In the genomic region with DNA sequence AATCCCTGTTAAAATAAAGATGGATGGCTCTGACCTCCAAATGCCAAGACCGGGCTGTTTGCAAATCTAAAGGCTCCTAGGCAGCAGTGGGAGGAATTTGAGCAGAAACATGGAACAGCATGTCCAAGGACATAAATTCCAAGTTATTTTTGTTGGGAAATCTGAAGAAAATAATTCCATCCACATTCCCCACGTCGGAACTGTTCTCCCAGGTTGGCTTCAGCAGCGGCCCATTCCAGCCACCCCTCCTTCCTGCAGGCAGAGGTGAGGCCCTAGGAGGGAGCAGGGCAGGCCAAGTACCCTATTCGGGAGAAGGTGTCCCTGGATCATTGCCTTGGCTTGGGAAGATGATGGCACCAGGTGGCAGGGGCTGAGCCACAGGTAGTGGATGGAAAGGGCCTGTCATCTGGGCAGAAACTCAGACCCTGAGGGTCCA, we compare ENCODE assay signal across 23 cellular contexts.
DNase-seq lines count a peak whose midpoint lies in the region; ATAC-seq and TF ChIP-seq lines count a peak whose summit lies in the region.
"Had no signal": no experiment of that assay in that cellular context is flagged by ENCODE, and none has a peak within 500 bp of the region (broad histone marks: within the 10 kb centered on the region; RNA-seq: fewer than 3 reads in every experiment).

No MANE protein-coding gene starts in this region.

- ATAC-seq in heart right ventricle (no peak), left cardiac atrium (no peak), gastroesophageal sphincter (peak; percentile 84), upper lobe of left lung (ENCODE audit: low FRiP score in 2 of 2) (no peak), HG03280 (IDR thresholded peaks at IDR 0.05; ENCODE audit: unreplicated experiment) (no peak)
- ATAC-seq: foreskin keratinocyte; stimulated activated naive CD8-positive, alpha-beta T cell treated with anti-CD3 and anti-CD28 coated beads, Interleukin-15, Interleukin-2, amounts not matched to agents 100 U/mL and 50 U/mL, for 24 hours had no signal

- no peak for TF ChIP-seq CTCF in heart right ventricle (IDR thresholded peaks at IDR 0.05)
- TF ChIP-seq CTCF in gastroesophageal sphincter (IDR thresholded peaks at IDR 0.05), result peak in 1 of 4 experiments; percentile 3
- no peak for TF ChIP-seq CTCF in neutrophil (IDR thresholded peaks at IDR 0.05)
- no peak for TF ChIP-seq CTCF in upper lobe of left lung (IDR thresholded peaks at IDR 0.05)

- TF ChIP-seq POLR2A in gastroesophageal sphincter (IDR thresholded peaks at IDR 0.05) (no peak), upper lobe of left lung (IDR thresholded peaks at IDR 0.05) (no peak)

- WGBS in heart right ventricle, 2 donors, result 56 to 62% methylated on average over 5 of the region's 5 CpGs
- WGBS in gastroesophageal sphincter (ENCODE audit: low coverage in 1 of 2), 2 donors, result 4 to 41% methylated on average over 4 to 5 of the region's 5 CpGs
- 89 to 90% methylated on average over 5 of the region's 5 CpGs for WGBS in upper lobe of left lung, 2 donors

- H3K4me1 ChIP-seq in heart right ventricle, result peaks cover 5 to 50% (median 27%) of the 10 kb centered on the region in 9 donors
- peaks cover 6 to 89% (median 32%) of the 10 kb centered on the region in 3 donors for H3K4me1 ChIP-seq in gastroesophageal sphincter
- peaks cover 53 to 66% of the 10 kb centered on the region in 2 experiments for H3K4me1 ChIP-seq in neutrophil (ENCODE audit: control insufficient read depth in 1 of 2, insufficient read depth in 1 of 2, low read depth in 1 of 2, low read length in 1 of 2)
- H3K4me1 ChIP-seq in upper lobe of left lung, result peaks cover 0 to 16% (median 8%) of the 10 kb centered on the region in 4 donors
- H3K4me1 ChIP-seq: foreskin keratinocyte had no signal

- H3K27me3 ChIP-seq in heart right ventricle (no peaks in the 10 kb centered on the region), gastroesophageal sphincter (no peaks in the 10 kb centered on the region), neutrophil (no peaks in the 10 kb centered on the region), upper lobe of left lung (no peaks in the 10 kb centered on the region), H7 (ENCODE audit: control insufficient read depth, insufficient read depth, low read length) (no peaks in the 10 kb centered on the region)
- H3K27me3 ChIP-seq: neural progenitor cell, vagina had no signal

- TF ChIP-seq EP300 in gastroesophageal sphincter (IDR thresholded peaks at IDR 0.05) (peak; percentile 83), upper lobe of left lung (IDR thresholded peaks at IDR 0.05) (peak in 1 of 4 donors; percentile 65)

- H3K27ac ChIP-seq in heart right ventricle, result peak overlapping the region in 9 of 10 donors; percentile 62 to 87 (median 83)
- H3K27ac ChIP-seq in gastroesophageal sphincter, result peak overlapping the region; percentile 88 to 93 (median 91)
- H3K27ac ChIP-seq in neutrophil, result peak overlapping the region; percentile 73
- H3K27ac ChIP-seq in upper lobe of left lung, result peak overlapping the region; percentile 68 to 75 (median 70)
- H3K27ac ChIP-seq: epithelial cell of prostate, foreskin keratinocyte, GM23248, neural progenitor cell, RWPE1 had no signal

- intact Hi-C loops in heart right ventricle (cut with DNase I), result loop anchor here in 4 of 10 donors (5.0 to 10.0 kb wide), 5 partner anchors 245 to 355 kb away; a partner anchor contains a TSS
- intact Hi-C loops in left cardiac atrium (cut with DNase I), result loop anchor here in 1 of 2 donors (5.0 kb wide), 1 partner anchor 483 kb away; no protein-coding TSS in a partner anchor

- DNase-seq in heart right ventricle, result no peak
- DNase-seq in left cardiac atrium, result no peak
- DNase-seq in upper lobe of left lung, result no peak
- DNase-seq in GM19240 (ENCODE audit: insufficient read length, low spot score), result no peak
- DNase-seq in H7, result no peak
- DNase-seq: activated CD4-positive, alpha-beta memory T cell treated with anti-CD3 and anti-CD28 coated beads, Interleukin-2, amount 10 ng/mL, durations not matched to agents 7 days and 5 days; activated CD4-positive, CD25-positive, alpha-beta regulatory T cell; activated naive CD4-positive, alpha-beta T cell treated with anti-CD3 and anti-CD28 coated beads, Interleukin-2, amount 50 U/mL, for 16 hours; activated T-cell treated with anti-CD3 and anti-CD28 coated beads, Interleukin-2, amount 50 U/mL, for 24 hours; C1 segment of cervical spinal cord; cerebellar nuclear complex; foreskin keratinocyte; GM23248; NCI-H1694 treated with DMSO at 0.1 percent for 48 hours; stimulated activated CD4-positive, alpha-beta T cell treated with anti-CD3 and anti-CD28 coated beads, Interleukin-4, amount 100 ng/mL, for 4 hours; stimulated activated naive CD8-positive, alpha-beta T cell treated with anti-CD3 and anti-CD28 coated beads, Interleukin-15, Interleukin-2, amounts not matched to agents 100 U/mL and 50 U/mL, for 24 hours had no signal

- H3K4me3 ChIP-seq in heart right ventricle, result no peak overlapping the region
- no peak overlapping the region for H3K4me3 ChIP-seq in gastroesophageal sphincter
- H3K4me3 ChIP-seq in neutrophil (ENCODE audit: low read depth in 1 of 2, low read length in 1 of 2), result no peak overlapping the region
- H3K4me3 ChIP-seq in upper lobe of left lung, result no peak overlapping the region
- H3K4me3 ChIP-seq in H7 (ENCODE audit: insufficient read depth, low read depth, low read length), result no peak overlapping the region
- H3K4me3 ChIP-seq: GM23248, neural progenitor cell, vagina had no signal

- H3K36me3 ChIP-seq in heart right ventricle, result no peaks in the 10 kb centered on the region
- no peaks in the 10 kb centered on the region for H3K36me3 ChIP-seq in gastroesophageal sphincter
- H3K36me3 ChIP-seq in neutrophil, result no peaks in the 10 kb centered on the region
- no peaks in the 10 kb centered on the region for H3K36me3 ChIP-seq in upper lobe of left lung
- no peaks in the 10 kb centered on the region for H3K36me3 ChIP-seq in H7 (replicated peaks; ENCODE audit: control insufficient read depth, insufficient read depth, low read length)
- H3K36me3 ChIP-seq: neural progenitor cell, vagina had no signal

- H3K9me3 ChIP-seq in heart right ventricle (no peaks in the 10 kb centered on the region), gastroesophageal sphincter (no peaks in the 10 kb centered on the region), neutrophil (no peaks in the 10 kb centered on the region), upper lobe of left lung (no peaks in the 10 kb centered on the region)
- H3K9me3 ChIP-seq: vagina had no signal
